ENCODE assay signal across 10 cellular contexts in genomic region chrX:113009005-113009404, GRCh38.
"Had no signal": no experiment of that assay in that cellular context is flagged by ENCODE, and none has a peak within 500 bp of the region (broad histone marks: within the 10 kb centered on the region; RNA-seq: fewer than 3 reads in every experiment).

No MANE protein-coding gene starts in this region.

- H3K9me3 ChIP-seq: HAP-1 had no signal

- H3K4me1 Mint-ChIP-seq: IgD-negative memory B cell had no signal

- H3K4me3 Mint-ChIP-seq: HFFc6, IgD-negative memory B cell had no signal

- FAIRE-seq: H54, HepG2 had no signal

- H3K4me1 ChIP-seq: HAP-1 had no signal

- H3K36me3 Mint-ChIP-seq: IgD-negative memory B cell had no signal

- H3K9ac ChIP-seq: GM23248 had no signal

- DNase-seq: GM23248, GOT3, HFFc6, KBM-7 had no signal

- H3K36me3 ChIP-seq: HAP-1 had no signal

- H3K27ac Mint-ChIP-seq: HFFc6, IgD-negative memory B cell had no signal

- H3K27ac ChIP-seq: GM23248, HL-60 had no signal

- ATAC-seq: HCT116, HepG2 had no signal

- H2AFZ ChIP-seq: GM23248 had no signal

- H3K4me3 ChIP-seq: GM23248, HAP-1 had no signal
